Comparison of ENCODE assay signal across 22 cellular contexts in genomic region chr9:133167769-133168168, GRCh38. TPM values are rescaled to one million over a fixed set of nuclear protein-coding genes. Genes with fewer than 3 reads are reported as not detected.
DNase-seq lines count a peak whose midpoint lies in the region; TF ChIP-seq lines count a peak whose summit lies in the region.
"Had no signal": no experiment of that assay in that cellular context is flagged by ENCODE, and none has a peak within 500 bp of the region (broad histone marks: within the 10 kb centered on the region; RNA-seq: fewer than 3 reads in every experiment).

No MANE protein-coding gene starts in this region.

- no peak overlapping the region for H3K4ac ChIP-seq in mesenchymal stem cell (ENCODE audit: low read depth in 1 of 2, low read length in 2 of 2)

- 97% methylated on average over 3 of the region's 3 CpGs for WGBS in mesenchymal stem cell
- 90% methylated on average over 3 of the region's 3 CpGs for WGBS in smooth muscle cell (ENCODE audit: low lambda C conversion rate)

- peaks cover 23 to 84% (median 76%) of the 10 kb centered on the region in 10 experiments for H3K4me1 ChIP-seq in BLaER1 treated with 17β-estradiol and CSF1 and Interleukin-3, amounts not matched to agents 10 nM and 100 nM
- H3K4me1 ChIP-seq in HUES48 (ENCODE audit: control insufficient read depth, insufficient read depth, low read length): no peaks in the 10 kb centered on the region; the same call in 1 of the 2 replicates
- peaks cover 22% of the 10 kb centered on the region for H3K4me1 ChIP-seq in mesenchymal stem cell (ENCODE audit: control insufficient read depth, insufficient read depth, low read depth, low read length)
- no peaks in the 10 kb centered on the region for H3K4me1 ChIP-seq in smooth muscle cell (ENCODE audit: low read depth)

- no peak overlapping the region for H3K14ac ChIP-seq in mesenchymal stem cell (ENCODE audit: low read length in 2 of 2)

- no peak for TF ChIP-seq CTCF in smooth muscle cell (IDR thresholded peaks at IDR 0.05; ENCODE audit: borderline replicate concordance, insufficient read depth, poor library complexity, severe bottlenecking)

- no peaks in the 10 kb centered on the region for H3K36me3 ChIP-seq in BLaER1 treated with 17β-estradiol and CSF1 and Interleukin-3, amounts not matched to agents 10 nM and 100 nM
- H3K36me3 ChIP-seq in HUES48 (ENCODE audit: control insufficient read depth, insufficient read depth, low read length) (no peaks in the 10 kb centered on the region), mesenchymal stem cell (ENCODE audit: control insufficient read depth in 1 of 2, insufficient read depth in 2 of 2, low read depth in 1 of 2, low read length in 2 of 2) (no peaks in the 10 kb centered on the region), smooth muscle cell (ENCODE audit: low read depth) (no peaks in the 10 kb centered on the region)

- H3K4me2 ChIP-seq in BLaER1 treated with 17β-estradiol and CSF1 and Interleukin-3, amounts not matched to agents 10 nM and 100 nM: peak overlapping the region in 8 of 11 experiments; percentile 36 to 98 (median 94); a peak in 16 of 22 replicates
- no peak overlapping the region for H3K4me2 ChIP-seq in mesenchymal stem cell (ENCODE audit: low read length, poor library complexity, severe bottlenecking)
- peak overlapping the region; percentile 35 for H3K4me2 ChIP-seq in smooth muscle cell
- H3K4me2 ChIP-seq: SK-N-SH had no signal

- H2BK12ac ChIP-seq in mesenchymal stem cell (ENCODE audit: low read length in 2 of 2): peak overlapping the region in 1 of 2 experiments; percentile 45

- no peak overlapping the region for H2BK5ac ChIP-seq in mesenchymal stem cell (ENCODE audit: low read depth, low read length, poor library complexity, severe bottlenecking)

- DNase-seq in mesenchymal stem cell (no peak), smooth muscle cell (lab: John Stamatoyannopoulos, UW; ENCODE audit: unreplicated experiment) (no peak), SKM-1 (lab: John Stamatoyannopoulos, UW; ENCODE audit: unreplicated experiment) (no peak), globus pallidus (ENCODE audit: low spot score) (no peak), NCI-H2029 (lab: John Stamatoyannopoulos, UW) (no peak)
- DNase-seq: CD8-positive, alpha-beta memory T cell; GDM1; Kasumi-1; NCI-H1417; NCI-H1694 treated with DMSO at 0.1 percent for 48 hours; NCI-H446; NCI-H526; OCI-M1; SHP77 treated with DMSO at 0.1 percent for 48 hours; SK-N-SH had no signal

- no peak overlapping the region for H3K27ac ChIP-seq in BLaER1 treated with 17β-estradiol and CSF1 and Interleukin-3, amounts not matched to agents 10 nM and 100 nM
- H3K27ac ChIP-seq in HUES48 (ENCODE audit: low read depth, low read length): peak overlapping the region; percentile 42
- H3K27ac ChIP-seq in mesenchymal stem cell (ENCODE audit: low read length, poor library complexity, severe bottlenecking): no peak overlapping the region
- H3K27ac ChIP-seq in smooth muscle cell (ENCODE audit: low read depth): peak overlapping the region; percentile 66

- H3K9me3 ChIP-seq in BLaER1 treated with 17β-estradiol and CSF1 and Interleukin-3, amounts not matched to agents 10 nM and 100 nM (replicated peaks in 1 of 11): no peaks in the 10 kb centered on the region
- H3K9me3 ChIP-seq in HUES48 (ENCODE audit: control insufficient read depth, insufficient read depth, low read length) (no peaks in the 10 kb centered on the region), mesenchymal stem cell (ENCODE audit: control insufficient read depth, low read length) (no peaks in the 10 kb centered on the region), smooth muscle cell (replicated peaks; ENCODE audit: low read depth) (no peaks in the 10 kb centered on the region)
- H3K9me3 ChIP-seq: SK-N-SH had no signal

- no peak overlapping the region for H3K4me3 ChIP-seq in BLaER1 treated with 17β-estradiol and CSF1 and Interleukin-3, amounts not matched to agents 10 nM and 100 nM
- no peak overlapping the region for H3K4me3 ChIP-seq in HUES48 (ENCODE audit: low read depth, low read length)
- H3K4me3 ChIP-seq in mesenchymal stem cell (ENCODE audit: insufficient read depth in 1 of 2, low read depth in 1 of 2, low read length in 2 of 2): no peak overlapping the region
- H3K4me3 ChIP-seq in smooth muscle cell: no peak overlapping the region

- peaks cover 1% of the 10 kb centered on the region for H3K79me1 ChIP-seq in mesenchymal stem cell (replicated peaks; ENCODE audit: low read length, poor library complexity, severe bottlenecking)

- H4K20me1 ChIP-seq in BLaER1 treated with 17β-estradiol and CSF1 and Interleukin-3, amounts not matched to agents 10 nM and 100 nM: peaks cover under 1 to 21% (median 6%) of the 10 kb centered on the region in 11 experiments; a peak in 18 of 22 replicates
- H4K20me1 ChIP-seq in smooth muscle cell (ENCODE audit: low read depth): no peaks in the 10 kb centered on the region

- peak overlapping the region; percentile 5 to 41 for H3K18ac ChIP-seq in mesenchymal stem cell (ENCODE audit: low read depth in 1 of 2, low read length in 2 of 2)

- peaks cover 10% of the 10 kb centered on the region for H3F3A ChIP-seq in smooth muscle cell (ENCODE audit: low read depth)

- H4K8ac ChIP-seq in mesenchymal stem cell (ENCODE audit: low read length): no peak overlapping the region

- H3K23ac ChIP-seq in mesenchymal stem cell (ENCODE audit: low read length in 2 of 2): no peak overlapping the region

- H3K79me2 ChIP-seq in smooth muscle cell (ENCODE audit: low read depth): no peaks in the 10 kb centered on the region

- no peak overlapping the region for H2AK5ac ChIP-seq in mesenchymal stem cell (ENCODE audit: low read length, severe bottlenecking)

- no peak overlapping the region for H2BK120ac ChIP-seq in mesenchymal stem cell (ENCODE audit: low read depth, low read length)

- H2BK15ac ChIP-seq in mesenchymal stem cell (ENCODE audit: low read depth, poor library complexity, severe bottlenecking): no peak overlapping the region

- H3K27me3 ChIP-seq in BLaER1 treated with 17β-estradiol and CSF1 and Interleukin-3, amounts not matched to agents 10 nM and 100 nM: peaks cover 0 to 17% (median 0%) of the 10 kb centered on the region in 11 experiments; a peak in 8 of 22 replicates
- H3K27me3 ChIP-seq in HUES48 (ENCODE audit: control insufficient read depth, insufficient read depth, low read length) (peaks cover 19% of the 10 kb centered on the region), mesenchymal stem cell (ENCODE audit: control insufficient read depth in 1 of 2, insufficient read depth in 1 of 2, low read length in 2 of 2) (peaks cover 12 to 50% of the 10 kb centered on the region in 2 experiments), smooth muscle cell (ENCODE audit: low read depth) (no peaks in the 10 kb centered on the region)

- H2AFZ ChIP-seq in mesenchymal stem cell (ENCODE audit: low read depth, low read length) (no peak overlapping the region), smooth muscle cell (ENCODE audit: low read depth) (no peak overlapping the region)

- peak overlapping the region in 2 of 11 experiments; percentile 0 to 7; a peak in 2 of 22 replicates for H3K9ac ChIP-seq in BLaER1 treated with 17β-estradiol and CSF1 and Interleukin-3, amounts not matched to agents 10 nM and 100 nM
- H3K9ac ChIP-seq in HUES48 (ENCODE audit: low read depth, low read length) (no peak overlapping the region), mesenchymal stem cell (ENCODE audit: low read length) (no peak overlapping the region), smooth muscle cell (ENCODE audit: low read depth) (no peak overlapping the region)
- H3K9ac ChIP-seq: SK-N-SH had no signal

- H4K91ac ChIP-seq in mesenchymal stem cell (ENCODE audit: low read length): no peak overlapping the region

RNA-seq across cellular contexts. Expression of gene GBGT1, which starts 4.1 kb away (rescaled TPM):
- 15.3 TPM for polyA plus RNA-seq in mesenchymal stem cell (2013, experiment 1 of 2)
- 14.4 TPM for polyA plus RNA-seq in mesenchymal stem cell (2013, experiment 2 of 2)
- total RNA-seq in smooth muscle cell: 8.2 and 11.3 TPM in 2 replicates
- 4.5 and 6.7 TPM in 2 replicates for polyA plus RNA-seq in smooth muscle cell
- total RNA-seq: H4, MCF 10A had no signal
- polyA plus RNA-seq: CD8-positive, alpha-beta memory T cell had no signal

RNA-seq across cellular contexts. Expression of gene OBP2B, which starts 41.3 kb away (rescaled TPM):
- not detected for polyA plus RNA-seq in mesenchymal stem cell (2013, experiment 1 of 2)
- polyA plus RNA-seq in mesenchymal stem cell (2013, experiment 2 of 2): not detected
- not detected in 2 replicates for total RNA-seq in smooth muscle cell
- not detected in 2 replicates for polyA plus RNA-seq in smooth muscle cell
- total RNA-seq: A673; CD8-positive, alpha-beta memory T cell; H4; MCF 10A; RPMI7951 had no signal
- polyA plus RNA-seq: BJ; CD8-positive, alpha-beta memory T cell; SK-N-SH had no signal

RNA-seq across cellular contexts. Expression of gene RALGDS, which starts 46.7 kb away (rescaled TPM):
- polyA plus RNA-seq in mesenchymal stem cell (2013, experiment 1 of 2): 30.8 TPM
- 27.5 TPM for polyA plus RNA-seq in mesenchymal stem cell (2013, experiment 2 of 2)
- 27.8 and 28.5 TPM in 2 replicates for total RNA-seq in smooth muscle cell
- polyA plus RNA-seq in smooth muscle cell: 37.7 and 43.7 TPM in 2 replicates

Comparison
In these comparisons a context has a peak if more than half of its experiments do, and no peak if none do; other contexts are left out.
1. H3K27ac ChIP-seq: peak in HUES48 (single experiment) and smooth muscle cell (single experiment); none in BLaER1 treated with 17β-estradiol and CSF1 and Interleukin-3, amounts not matched to agents 10 nM and 100 nM (0 of 11) and mesenchymal stem cell (single experiment).